Comparison of ENCODE assay signal across 6 cellular contexts in genomic region chr19:799076-799881, GRCh38. TPM values are rescaled to one million over a fixed set of nuclear protein-coding genes. Genes with fewer than 3 reads are reported as not detected.
DNase-seq lines count a peak whose midpoint lies in the region; ATAC-seq lines count a peak whose summit lies in the region.

No MANE protein-coding gene starts in this region.

- H3K36me3 ChIP-seq in mucosa of rectum (ENCODE audit: control insufficient read depth in 2 of 2, insufficient read depth in 2 of 2, low read length in 2 of 2): peaks cover 21 to 25% of the 10 kb centered on the region in 2 donors

- peaks cover 27% of the 10 kb centered on the region for H3K4me1 Mint-ChIP-seq in activated naive CD8-positive, alpha-beta T cell treated with anti-CD3 and anti-CD28 coated beads, Interleukin-2, amount 10 ng/mL, durations not matched to agents 7 days and 5 days

- peak; percentile 14 for DNase-seq in NCI-H2171 treated with DMSO at 0.1 percent for 48 hours (lab: John Stamatoyannopoulos, UW)
- no peak for DNase-seq in NCI-H2171 (lab: John Stamatoyannopoulos, UW)
- peak; percentile 49 for DNase-seq in activated naive CD8-positive, alpha-beta T cell treated with anti-CD3 and anti-CD28 coated beads, Interleukin-2, amount 10 ng/mL, durations not matched to agents 7 days and 5 days
- no peak for DNase-seq in NCI-H524 treated with DMSO at 0.1 percent for 48 hours (lab: John Stamatoyannopoulos, UW)
- DNase-seq in NCI-H526 treated with DMSO at 0.1 percent for 48 hours (lab: John Stamatoyannopoulos, UW): no peak

- peak overlapping the region; percentile 83 to 95 for H3K4me3 ChIP-seq in mucosa of rectum (ENCODE audit: low read length in 2 of 2)

- ATAC-seq in activated naive CD8-positive, alpha-beta T cell treated with anti-CD3 and anti-CD28 coated beads, Interleukin-2, amount 10 ng/mL, durations not matched to agents 7 days and 5 days (ENCODE audit: low read depth): no peak

- H3K4me3 Mint-ChIP-seq in activated naive CD8-positive, alpha-beta T cell treated with anti-CD3 and anti-CD28 coated beads, Interleukin-2, amount 10 ng/mL, durations not matched to agents 7 days and 5 days: peak overlapping the region; percentile 92

- peak overlapping the region; percentile 78 for H3K27ac Mint-ChIP-seq in activated naive CD8-positive, alpha-beta T cell treated with anti-CD3 and anti-CD28 coated beads, Interleukin-2, amount 10 ng/mL, durations not matched to agents 7 days and 5 days

- no peaks in the 10 kb centered on the region for H3K27me3 Mint-ChIP-seq in activated naive CD8-positive, alpha-beta T cell treated with anti-CD3 and anti-CD28 coated beads, Interleukin-2, amount 10 ng/mL, durations not matched to agents 7 days and 5 days

- peak overlapping the region; percentile 89 to 93 for H3K27ac ChIP-seq in mucosa of rectum (ENCODE audit: low read depth in 2 of 2, low read length in 2 of 2)

- POLR2A ChIA-PET in activated naive CD8-positive, alpha-beta T cell treated with anti-CD3 and anti-CD28 coated beads, Interleukin-2, amount 10 ng/mL, durations not matched to agents 7 days and 5 days (lab: Charles Lee): interaction anchor here (1.8 kb wide), 1 partner anchor 136 kb away, joined by 5 read pairs; the partner anchor contains the start of gene RNF126

- peak overlapping the region; percentile 90 to 91 for H3K9ac ChIP-seq in mucosa of rectum (ENCODE audit: low read depth in 1 of 2, low read length in 2 of 2)

- H3K9me3 Mint-ChIP-seq in activated naive CD8-positive, alpha-beta T cell treated with anti-CD3 and anti-CD28 coated beads, Interleukin-2, amount 10 ng/mL, durations not matched to agents 7 days and 5 days: no peaks in the 10 kb centered on the region

- no peaks in the 10 kb centered on the region for H3K9me3 ChIP-seq in mucosa of rectum (ENCODE audit: control insufficient read depth in 2 of 2, low read length in 2 of 2)

- H3K4me1 ChIP-seq in mucosa of rectum (ENCODE audit: control insufficient read depth in 2 of 2, insufficient read depth in 2 of 2, low read length in 2 of 2): peaks cover 33 to 54% of the 10 kb centered on the region in 2 donors

- no peaks in the 10 kb centered on the region for H3K27me3 ChIP-seq in mucosa of rectum (ENCODE audit: control insufficient read depth in 2 of 2, insufficient read depth in 2 of 2, low read length in 2 of 2)

- H3K36me3 Mint-ChIP-seq in activated naive CD8-positive, alpha-beta T cell treated with anti-CD3 and anti-CD28 coated beads, Interleukin-2, amount 10 ng/mL, durations not matched to agents 7 days and 5 days: peaks cover 24% of the 10 kb centered on the region

RNA-seq across cellular contexts. Expression of gene PTBP1, which starts 2.0 kb away (rescaled TPM):
- 100 to 1,000 TPM; 400 to 411 TPM for total RNA-seq in activated naive CD8-positive, alpha-beta T cell treated with anti-CD3 and anti-CD28 coated beads, Interleukin-2, amount 10 ng/mL, durations not matched to agents 7 days and 5 days

RNA-seq across cellular contexts. Expression of gene PLPPR3, which starts 22.5 kb away (rescaled TPM):
- not detected for total RNA-seq in activated naive CD8-positive, alpha-beta T cell treated with anti-CD3 and anti-CD28 coated beads, Interleukin-2, amount 10 ng/mL, durations not matched to agents 7 days and 5 days

RNA-seq across cellular contexts. Expression of gene AZU1, which starts 28.4 kb away (rescaled TPM):
- total RNA-seq in activated naive CD8-positive, alpha-beta T cell treated with anti-CD3 and anti-CD28 coated beads, Interleukin-2, amount 10 ng/mL, durations not matched to agents 7 days and 5 days: under 1 TPM in 1 of 2 experiments, not detected in 1; 0.25 TPM

RNA-seq across cellular contexts. Expression of gene PRTN3, which starts 41.5 kb away (rescaled TPM):
- total RNA-seq in activated naive CD8-positive, alpha-beta T cell treated with anti-CD3 and anti-CD28 coated beads, Interleukin-2, amount 10 ng/mL, durations not matched to agents 7 days and 5 days: not detected

RNA-seq across cellular contexts. Expression of gene MISP, which starts 48.4 kb away (rescaled TPM):
- total RNA-seq in activated naive CD8-positive, alpha-beta T cell treated with anti-CD3 and anti-CD28 coated beads, Interleukin-2, amount 10 ng/mL, durations not matched to agents 7 days and 5 days: not detected

Comparison
In these comparisons a context has a peak if more than half of its experiments do, and no peak if none do; other contexts are left out.
1. DNase-seq: peak in NCI-H2171 treated with DMSO at 0.1 percent for 48 hours (single experiment) and activated naive CD8-positive, alpha-beta T cell treated with anti-CD3 and anti-CD28 coated beads, Interleukin-2, amount 10 ng/mL, durations not matched to agents 7 days and 5 days (single experiment); none in NCI-H2171 (single experiment), NCI-H524 treated with DMSO at 0.1 percent for 48 hours (single experiment) and NCI-H526 treated with DMSO at 0.1 percent for 48 hours (single experiment).